Comparison of ENCODE assay signal across 11 cellular contexts in the genomic region with DNA sequence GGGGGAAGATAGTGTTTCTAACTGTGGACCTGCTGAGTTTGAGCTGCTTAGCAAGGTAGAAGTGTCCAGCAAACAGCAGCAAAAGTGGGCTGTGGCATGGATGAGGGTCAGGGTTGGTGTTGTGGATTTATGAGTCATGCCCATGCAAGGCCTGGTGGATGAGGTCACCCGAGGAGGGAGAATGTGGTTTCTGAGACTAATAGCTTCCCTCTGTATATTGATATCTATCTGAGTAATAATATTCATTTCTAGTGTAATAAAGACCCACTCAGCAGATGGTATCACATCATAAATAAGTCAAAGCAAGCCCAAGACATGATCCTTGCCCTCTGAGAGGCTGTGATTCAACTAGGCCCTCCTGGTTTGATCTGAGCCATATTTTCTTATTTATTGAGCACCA.
DNase-seq lines count a peak whose midpoint lies in the region; ATAC-seq, FAIRE-seq and TF ChIP-seq lines count a peak whose summit lies in the region.
"Had no signal": no experiment of that assay in that cellular context is flagged by ENCODE, and none has a peak within 500 bp of the region (broad histone marks: within the 10 kb centered on the region; RNA-seq: fewer than 3 reads in every experiment).

No MANE protein-coding gene starts in this region.

- peak; percentile 8 for DNase-seq in DMS 273 treated with DMSO at 0.1 percent for 48 hours (lab: John Stamatoyannopoulos, UW)
- peak; percentile 93 for DNase-seq in HFF-Myc (ENCODE audit: extremely low read depth, low read depth)
- DNase-seq in adrenal gland: peak; percentile 61 to 81 (median 70)
- DNase-seq in HepG2 (ENCODE audit: low spot score): peak; percentile 3
- DNase-seq in OCI-M1 (lab: John Stamatoyannopoulos, UW): no peak
- DNase-seq: activated gamma-delta T cell had no signal

- H3K9ac ChIP-seq in HepG2 (ENCODE audit: insufficient read depth, low read depth, low read length): no peak overlapping the region

- H3K9me3 ChIP-seq in adrenal gland (replicated peaks in 1 of 3): no peaks in the 10 kb centered on the region
- H3K9me3 ChIP-seq in HepG2 (ENCODE audit: low read length): peaks cover under 1% of the 10 kb centered on the region; the same call in 1 of the 2 replicates

- no peaks in the 10 kb centered on the region for H4K20me1 ChIP-seq in HepG2 (ENCODE audit: insufficient read depth, low read length)

- H3K4me1 ChIP-seq in adrenal gland (replicated peaks in 1 of 2) (peaks cover 4 to 20% of the 10 kb centered on the region in 2 donors), HepG2 (ENCODE audit: insufficient read depth, low read length) (peaks cover 18% of the 10 kb centered on the region)

- intact Hi-C loops in adrenal gland (cut with DNase I): no loop called here
- intact Hi-C loops in HepG2 (cut with micrococcal nuclease; ENCODE audit: unreplicated experiment): no loop called here

- H2AFZ ChIP-seq in HepG2 (ENCODE audit: low read length): no peak overlapping the region

- no peak for TF ChIP-seq RAD21 in HepG2 (CRISPR knock-in tag; IDR thresholded peaks at IDR 0.05)

- BruUV-seq in HepG2 (replicated peaks; lab: Mats Ljungman, UMichigan): no TSS peak

- 13 to 36% (median 20%) methylated on average over 1 of the region's 1 CpG for WGBS in adrenal gland, 4 donors
- WGBS in HepG2 (ENCODE audit: low lambda C conversion rate): 0% methylated on average over 1 of the region's 1 CpG

- no peak for FAIRE-seq in HepG2 (lab: Jason Lieb, UNC)

- no peak for TF ChIP-seq EP300 in HepG2 (IDR thresholded peaks at IDR 0.05; ENCODE audit: low read depth in 2 of 2, low read length in 2 of 2)
- TF ChIP-seq EP300 in HepG2 (CRISPR knock-in tag; IDR thresholded peaks at IDR 0.05; ENCODE audit: borderline replicate concordance): no peak

- TF ChIP-seq CTCF in HFF-Myc (IDR thresholded peaks at IDR 0.05; ENCODE audit: low read depth, low read length, missing control alignments): no peak
- no peak for TF ChIP-seq CTCF in adrenal gland (IDR thresholded peaks at IDR 0.05)
- no peak for TF ChIP-seq CTCF in HepG2 (CRISPR knock-in tag; IDR thresholded peaks at IDR 0.05)

- no peaks in the 10 kb centered on the region for H3K79me2 ChIP-seq in HepG2 (ENCODE audit: insufficient read depth, low read length)

- H3K4me2 ChIP-seq in HepG2 (ENCODE audit: low read depth, low read length): no peak overlapping the region

- H3K36me3 ChIP-seq in adrenal gland (replicated peaks in 1 of 2): no peaks in the 10 kb centered on the region
- no peaks in the 10 kb centered on the region for H3K36me3 ChIP-seq in HepG2 (replicated peaks in 1 of 2; ENCODE audit: control insufficient read depth in 1 of 2, insufficient read depth in 2 of 2, low read length in 2 of 2)

- H3K27ac ChIP-seq in adrenal gland (peak overlapping the region in 1 of 5 donors; percentile 26), HepG2 (ENCODE audit: extremely low read length, insufficient read depth, low read length) (no peak overlapping the region)

- ATAC-seq in HepG2: peak; percentile 17; the same call in 1 of the 3 replicates
- ATAC-seq in HG02763 (IDR thresholded peaks at IDR 0.05; ENCODE audit: unreplicated experiment): no peak
- ATAC-seq in GM19023 (IDR thresholded peaks at IDR 0.05; ENCODE audit: unreplicated experiment): no peak
- no peak for ATAC-seq in HG03520 (IDR thresholded peaks at IDR 0.05; ENCODE audit: unreplicated experiment)
- ATAC-seq: Panc1 had no signal

- H3K4me3 ChIP-seq in HFF-Myc (replicated peaks; ENCODE audit: low read depth, low read length): no peak overlapping the region
- no peak overlapping the region for H3K4me3 ChIP-seq in adrenal gland
- no peak overlapping the region for H3K4me3 ChIP-seq in HepG2 (replicated peaks in 1 of 3; ENCODE audit: insufficient read depth in 1 of 3, low read depth in 2 of 3, low read length in 3 of 3)
- H3K4me3 ChIP-seq: skin epidermis had no signal

- H3K27me3 ChIP-seq in adrenal gland (no peaks in the 10 kb centered on the region), HepG2 (ENCODE audit: control insufficient read depth in 1 of 2, insufficient read depth in 2 of 2, low read length in 2 of 2) (no peaks in the 10 kb centered on the region; a peak in 1 of 5 replicates)

- CTCF ChIA-PET in HepG2 (lab: Yijun Ruan, JAX; ENCODE audit: low intra/inter-chr PET ratio, low total read pairs): no interaction called here

- no peak for TF ChIP-seq POLR2A in adrenal gland (IDR thresholded peaks at IDR 0.05)
- TF ChIP-seq POLR2A in HepG2 (IDR thresholded peaks at IDR 0.05; ENCODE audit: insufficient read depth in 1 of 2, low read depth in 2 of 2, low read length in 2 of 2): no peak

- POLR2A ChIA-PET in HepG2 (lab: Yijun Ruan, JAX): no interaction called here

- in situ Hi-C loops in HepG2 (cut with HindIII; ENCODE audit: extremely low pct_ligation_motif_present, low pct_unique_long_range_greater_than_20kb): no loop called here

TF ChIP-seq in HepG2, 621 proteins besides CTCF, POLR2A, EP300 and RAD21:
- peak; percentile 28; the same call in 1 of the 2 replicates for TF ChIP-seq CREB1 (IDR thresholded peaks at IDR 0.05)
- TF ChIP-seq CREB1 (CRISPR knock-in tag; IDR thresholded peaks at IDR 0.05): no peak
- TF ChIP-seq HMG20A (CRISPR knock-in tag; IDR thresholded peaks at IDR 0.05; ENCODE audit: borderline replicate concordance): peak; percentile 33; the same call in 1 of the 2 replicates
- TF ChIP-seq, protein P1, sequence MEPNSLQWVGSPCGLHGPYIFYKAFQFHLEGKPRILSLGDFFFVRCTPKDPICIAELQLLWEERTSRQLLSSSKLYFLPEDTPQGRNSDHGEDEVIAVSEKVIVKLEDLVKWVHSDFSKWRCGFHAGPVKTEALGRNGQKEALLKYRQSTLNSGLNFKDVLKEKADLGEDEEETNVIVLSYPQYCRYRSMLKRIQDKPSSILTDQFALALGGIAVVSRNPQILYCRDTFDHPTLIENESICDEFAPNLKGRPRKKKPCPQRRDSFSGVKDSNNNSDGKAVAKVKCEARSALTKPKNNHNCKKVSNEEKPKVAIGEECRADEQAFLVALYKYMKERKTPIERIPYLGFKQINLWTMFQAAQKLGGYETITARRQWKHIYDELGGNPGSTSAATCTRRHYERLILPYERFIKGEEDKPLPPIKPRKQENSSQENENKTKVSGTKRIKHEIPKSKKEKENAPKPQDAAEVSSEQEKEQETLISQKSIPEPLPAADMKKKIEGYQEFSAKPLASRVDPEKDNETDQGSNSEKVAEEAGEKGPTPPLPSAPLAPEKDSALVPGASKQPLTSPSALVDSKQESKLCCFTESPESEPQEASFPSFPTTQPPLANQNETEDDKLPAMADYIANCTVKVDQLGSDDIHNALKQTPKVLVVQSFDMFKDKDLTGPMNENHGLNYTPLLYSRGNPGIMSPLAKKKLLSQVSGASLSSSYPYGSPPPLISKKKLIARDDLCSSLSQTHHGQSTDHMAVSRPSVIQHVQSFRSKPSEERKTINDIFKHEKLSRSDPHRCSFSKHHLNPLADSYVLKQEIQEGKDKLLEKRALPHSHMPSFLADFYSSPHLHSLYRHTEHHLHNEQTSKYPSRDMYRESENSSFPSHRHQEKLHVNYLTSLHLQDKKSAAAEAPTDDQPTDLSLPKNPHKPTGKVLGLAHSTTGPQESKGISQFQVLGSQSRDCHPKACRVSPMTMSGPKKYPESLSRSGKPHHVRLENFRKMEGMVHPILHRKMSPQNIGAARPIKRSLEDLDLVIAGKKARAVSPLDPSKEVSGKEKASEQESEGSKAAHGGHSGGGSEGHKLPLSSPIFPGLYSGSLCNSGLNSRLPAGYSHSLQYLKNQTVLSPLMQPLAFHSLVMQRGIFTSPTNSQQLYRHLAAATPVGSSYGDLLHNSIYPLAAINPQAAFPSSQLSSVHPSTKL (CRISPR knock-in tag; IDR thresholded peaks at IDR 0.05): 0 out of 2 replicates have a peak, but pooled peaks have one; percentile 22
- no peak for TF ChIP-seq ZNF354B (CRISPR knock-in tag; IDR thresholded peaks at IDR 0.05)
- no peak for TF ChIP-seq ZBTB8A (CRISPR knock-in tag; IDR thresholded peaks at IDR 0.05; ENCODE audit: borderline replicate concordance, low read depth)
- peak; percentile 86 for TF ChIP-seq FOSL2 (CRISPR knock-in tag; IDR thresholded peaks at IDR 0.05)
TF ChIP-seq in HepG2: peak in this region for 4.
